11 cellular contexts compared by ENCODE assay signal in the genomic region with DNA sequence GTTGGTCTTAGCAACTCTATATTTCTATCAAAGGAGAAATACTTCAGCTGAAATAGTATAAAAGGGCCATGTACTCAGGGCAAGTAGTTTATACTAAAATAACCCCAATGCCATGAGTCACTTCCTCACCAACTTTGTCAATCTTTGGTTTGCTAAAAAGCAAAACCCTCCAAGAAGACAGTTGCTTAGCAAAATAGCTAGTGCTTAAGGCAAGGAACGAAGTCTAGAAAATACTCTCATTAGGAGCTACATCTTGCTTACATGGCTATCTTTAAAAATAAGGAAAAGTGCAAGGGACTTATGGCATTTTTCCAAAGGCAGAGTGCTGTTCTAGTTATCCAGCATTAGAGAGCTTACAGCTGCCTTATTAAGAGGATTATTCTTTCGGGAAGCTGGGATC. TPM values are rescaled to one million over a fixed set of nuclear protein-coding genes. Genes with fewer than 3 reads are reported as not detected.
DNase-seq lines count a peak whose midpoint lies in the region; ATAC-seq, FAIRE-seq and TF ChIP-seq lines count a peak whose summit lies in the region.
"Had no signal": no experiment of that assay in that cellular context is flagged by ENCODE, and none has a peak within 500 bp of the region (broad histone marks: within the 10 kb centered on the region; RNA-seq: fewer than 3 reads in every experiment).

No MANE protein-coding gene starts in this region.

- peaks cover 4% of the 10 kb centered on the region for H3K27me3 Mint-ChIP-seq in activated CD4-positive, alpha-beta T cell treated with anti-CD3 and anti-CD28 coated beads, Interleukin-2, amount 10 ng/mL, durations not matched to agents 7 days and 5 days
- H3K27me3 Mint-ChIP-seq: CD4-positive, CD25-positive, alpha-beta regulatory T cell had no signal

- FAIRE-seq in A549 (lab: Jason Lieb, UNC) (no peak), HTR-8/SVneo (lab: Jason Lieb, UNC) (no peak), kidney (lab: Jason Lieb, UNC) (peak; percentile 66)

- 74% methylated on average over 2 of the region's 2 CpGs for WGBS in A549 (ENCODE audit: missing lambda C conversion rate)

- H3K4me3 Mint-ChIP-seq in activated CD4-positive, alpha-beta T cell treated with anti-CD3 and anti-CD28 coated beads, Interleukin-2, amount 10 ng/mL, durations not matched to agents 7 days and 5 days, result no peak overlapping the region
- H3K4me3 Mint-ChIP-seq: activated T-helper 17 cell treated with anti-CD3 and anti-CD28 coated beads, Interleukin-2, amount 50 U/mL, for 72 hours; CD4-positive, CD25-positive, alpha-beta regulatory T cell had no signal

- H3K4me3 ChIP-seq in A549 (no peak overlapping the region), ascending aorta (no peak overlapping the region), kidney (ENCODE audit: low read length in 2 of 2) (peak overlapping the region in 1 of 2 donors; percentile 2), WERI-Rb-1 (ENCODE audit: low read depth, low read length) (no peak overlapping the region)

- no peak for TF ChIP-seq RAD21 in A549 (conservative IDR thresholded peaks at IDR 0.05 in 1 of 2, IDR thresholded peaks at IDR 0.05 in 1 of 2)

- no peak for TF ChIP-seq EP300 in A549 (IDR thresholded peaks at IDR 0.05)

- TF ChIP-seq CTCF in A549 (IDR thresholded peaks at IDR 0.05) (no peak), ascending aorta (IDR thresholded peaks at IDR 0.05) (no peak), kidney (IDR thresholded peaks at IDR 0.05; ENCODE audit: borderline replicate concordance, extremely low read depth, insufficient read depth) (no peak), WERI-Rb-1 (IDR thresholded peaks at IDR 0.05; ENCODE audit: low read depth, low read length) (no peak)

- no peaks in the 10 kb centered on the region for H3K4me1 Mint-ChIP-seq in activated CD4-positive, alpha-beta T cell treated with anti-CD3 and anti-CD28 coated beads, Interleukin-2, amount 10 ng/mL, durations not matched to agents 7 days and 5 days
- H3K4me1 Mint-ChIP-seq: activated T-helper 17 cell treated with anti-CD3 and anti-CD28 coated beads, Interleukin-2, amount 50 U/mL, for 72 hours; CD4-positive, CD25-positive, alpha-beta regulatory T cell had no signal

- no peaks in the 10 kb centered on the region for H3K36me3 ChIP-seq in ascending aorta
- H3K36me3 ChIP-seq in kidney (ENCODE audit: control insufficient read depth in 1 of 2, insufficient read depth in 2 of 2, low read length in 2 of 2), result no peaks in the 10 kb centered on the region
- H3K36me3 ChIP-seq in WERI-Rb-1, result no peaks in the 10 kb centered on the region

- intact Hi-C loops in ascending aorta (cut with DNase I), result no loop called here
- intact Hi-C loops in kidney (cut with DNase I), result no loop called here

- peak overlapping the region; percentile 27 for H3K4me2 ChIP-seq in A549

- no peak; a peak in 1 of 6 replicates for ATAC-seq in A549
- ATAC-seq: activated T-helper 17 cell treated with anti-CD3 and anti-CD28 coated beads, Interleukin-2, amount 50 U/mL, for 72 hours had no signal

- H3K4me1 ChIP-seq in A549, result peaks cover 62% of the 10 kb centered on the region
- peaks cover 4 to 22% of the 10 kb centered on the region in 2 donors for H3K4me1 ChIP-seq in ascending aorta
- H3K4me1 ChIP-seq in kidney (ENCODE audit: control insufficient read depth in 1 of 2, insufficient read depth in 1 of 2, low read depth in 1 of 2, low read length in 2 of 2), result peaks cover 8 to 24% of the 10 kb centered on the region in 2 donors

- H3K27me3 ChIP-seq in ascending aorta, result no peaks in the 10 kb centered on the region
- no peaks in the 10 kb centered on the region for H3K27me3 ChIP-seq in WERI-Rb-1 (ENCODE audit: insufficient read depth, low read depth, severe bottlenecking)

- H3K27ac ChIP-seq in A549 (peak overlapping the region in 1 of 2 experiments; percentile 53; a peak in 2 of 6 replicates), ascending aorta (peak overlapping the region; percentile 69 to 80), kidney (ENCODE audit: low read depth in 2 of 2, low read length in 2 of 2) (peak overlapping the region in 1 of 2 donors; percentile 58), WERI-Rb-1 (no peak overlapping the region)

- TF ChIP-seq POLR2A in A549 (IDR thresholded peaks at IDR 0.05; ENCODE audit: low read length), result no peak

- CTCF ChIA-PET in A549 (lab: Yijun Ruan, JAX), result interaction anchor here (0.7 kb wide), 1 partner anchor 14 kb away, joined by 4 read pairs; no protein-coding TSS in a partner anchor
- CTCF ChIA-PET in activated CD4-positive, alpha-beta T cell treated with anti-CD3 and anti-CD28 coated beads, Interleukin-2, amount 10 ng/mL, durations not matched to agents 7 days and 5 days (lab: Charles Lee), result interaction anchor here (2.1 kb wide), 1 partner anchor 19 kb away, joined by 5 read pairs; no protein-coding TSS in a partner anchor

- no peaks in the 10 kb centered on the region for H3K9me3 Mint-ChIP-seq in activated CD4-positive, alpha-beta T cell treated with anti-CD3 and anti-CD28 coated beads, Interleukin-2, amount 10 ng/mL, durations not matched to agents 7 days and 5 days
- H3K9me3 Mint-ChIP-seq: activated T-helper 17 cell treated with anti-CD3 and anti-CD28 coated beads, Interleukin-2, amount 50 U/mL, for 72 hours had no signal

- H3K36me3 Mint-ChIP-seq in activated CD4-positive, alpha-beta T cell treated with anti-CD3 and anti-CD28 coated beads, Interleukin-2, amount 10 ng/mL, durations not matched to agents 7 days and 5 days (ENCODE audit: low read depth), result no peaks in the 10 kb centered on the region
- H3K36me3 Mint-ChIP-seq: CD4-positive, CD25-positive, alpha-beta regulatory T cell had no signal

- no peak overlapping the region for H3K9ac ChIP-seq in kidney (ENCODE audit: low read length in 2 of 2)

- POLR2A ChIA-PET in A549 (lab: Yijun Ruan, JAX), result interaction anchor here (0.6 kb wide), 1 partner anchor 70 kb away, joined by 4 read pairs; no protein-coding TSS in a partner anchor
- POLR2A ChIA-PET in activated CD4-positive, alpha-beta T cell treated with anti-CD3 and anti-CD28 coated beads, Interleukin-2, amount 10 ng/mL, durations not matched to agents 7 days and 5 days (lab: Charles Lee), result no interaction called here

- DNase-seq in A549 (ENCODE audit: low read depth in 1 of 2, low spot score in 1 of 2) (no peak), HTR-8/SVneo (ENCODE audit: insufficient read length, low spot score) (peak; percentile 42), ascending aorta (ENCODE audit: low spot score in 2 of 2) (no peak), kidney (no peak), NCI-H2107 (lab: John Stamatoyannopoulos, UW) (no peak), WERI-Rb-1 (no peak), hippocampal formation (lab: John Stamatoyannopoulos, UW) (no peak)
- DNase-seq in activated CD4-positive, alpha-beta T cell treated with anti-CD3 and anti-CD28 coated beads, Interleukin-2, amount 10 ng/mL, durations not matched to agents 7 days and 5 days, result no peak
- DNase-seq: CD4-positive, CD25-positive, alpha-beta regulatory T cell; erythroblast had no signal

- no peak overlapping the region for H3K27ac Mint-ChIP-seq in activated CD4-positive, alpha-beta T cell treated with anti-CD3 and anti-CD28 coated beads, Interleukin-2, amount 10 ng/mL, durations not matched to agents 7 days and 5 days
- H3K27ac Mint-ChIP-seq: activated T-helper 17 cell treated with anti-CD3 and anti-CD28 coated beads, Interleukin-2, amount 50 U/mL, for 72 hours; CD4-positive, CD25-positive, alpha-beta regulatory T cell had no signal

- H3K9me3 ChIP-seq in A549 (no peaks in the 10 kb centered on the region), ascending aorta (no peaks in the 10 kb centered on the region), kidney (ENCODE audit: control insufficient read depth in 1 of 2, low read length in 2 of 2) (no peaks in the 10 kb centered on the region), WERI-Rb-1 (ENCODE audit: severe bottlenecking) (no peaks in the 10 kb centered on the region)

TF ChIP-seq in A549, 52 proteins besides CTCF, POLR2A, EP300 and RAD21:
- TF ChIP-seq TFCP2L1 (CRISPR knock-in tag; IDR thresholded peaks at IDR 0.05) (no peak), CBX8 (IDR thresholded peaks at IDR 0.05) (no peak), BHLHE40 (IDR thresholded peaks at IDR 0.05; ENCODE audit: low read depth, low read length) (no peak), EHMT2 (IDR thresholded peaks at IDR 0.05; ENCODE audit: low read depth) (no peak), NPAS2 (CRISPR knock-in tag; IDR thresholded peaks at IDR 0.05; ENCODE audit: borderline replicate concordance) (no peak), CHD4 (IDR thresholded peaks at IDR 0.05; ENCODE audit: borderline replicate concordance) (no peak), SREBF2 (IDR thresholded peaks at IDR 0.05) (no peak), JUN (IDR thresholded peaks at IDR 0.05) (no peak), RARB (CRISPR knock-in tag; IDR thresholded peaks at IDR 0.05) (no peak)
- TF ChIP-seq, protein P1, sequence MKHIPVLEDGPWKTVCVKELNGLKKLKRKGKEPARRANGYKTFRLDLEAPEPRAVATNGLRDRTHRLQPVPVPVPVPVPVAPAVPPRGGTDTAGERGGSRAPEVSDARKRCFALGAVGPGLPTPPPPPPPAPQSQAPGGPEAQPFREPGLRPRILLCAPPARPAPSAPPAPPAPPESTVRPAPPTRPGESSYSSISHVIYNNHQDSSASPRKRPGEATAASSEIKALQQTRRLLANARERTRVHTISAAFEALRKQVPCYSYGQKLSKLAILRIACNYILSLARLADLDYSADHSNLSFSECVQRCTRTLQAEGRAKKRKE (CRISPR knock-in tag; IDR thresholded peaks at IDR 0.05; ENCODE audit: low read depth), result no peak
TF ChIP-seq in A549: peak in this region for 0.

RNA-seq across cellular contexts. Expression of a gene that starts 28.4 kb away (rescaled TPM):
- polyA plus RNA-seq in A549 (2011; rRNA removed) (59.9 and 72.5 TPM in 2 replicates), A549 (2017; fragmentation: RNase III; extraction: RNeasy Plus Mini Kit Qiagen cat#74134 plus additional on column Dnase treatment) (48.5 to 56.6 TPM (median 55.1 TPM) in 3 replicates), kidney (ENCODE audit: insufficient read depth, low read depth, low replicate concordance) (57.2 TPM)
- 16.2 and 21.8 TPM in 2 replicates for polyA plus RNA-seq in A549 (2012; cell fraction: cytosol; rRNA removed)
- 21.9 and 29.7 TPM in 2 replicates for polyA plus RNA-seq in A549 (2012; cell fraction: nucleus; rRNA removed)
- 37.1 and 37.2 TPM in 2 replicates for polyA minus RNA-seq in A549 (2011; rRNA and poly(A)+ RNA removed)
- total RNA-seq in ascending aorta (15.6 TPM), kidney (103 TPM)
- not detected for total RNA-seq in activated CD4-positive, alpha-beta T cell treated with anti-CD3 and anti-CD28 coated beads, Interleukin-2, amount 10 ng/mL, durations not matched to agents 7 days and 5 days
- total RNA-seq: activated T-helper 17 cell treated with anti-CD3 and anti-CD28 coated beads, Interleukin-2, amount 50 U/mL, for 72 hours; CD4-positive, CD25-positive, alpha-beta regulatory T cell had no signal
- polyA plus RNA-seq: CD4-positive, CD25-positive, alpha-beta regulatory T cell had no signal

Comparison
In these comparisons a context has a peak if more than half of its experiments do, and no peak if none do; other contexts are left out.
1. RNA of a gene that starts 28.4 kb away (total RNA-seq): 103 TPM in kidney (single experiment) and 15.6 TPM in ascending aorta (single experiment); not detected in activated CD4-positive, alpha-beta T cell treated with anti-CD3 and anti-CD28 coated beads, Interleukin-2, amount 10 ng/mL, durations not matched to agents 7 days and 5 days; every median in the first group is over 10 times any median in the second.